Comparison of ENCODE assay signal across 11 cellular contexts in the genomic region with DNA sequence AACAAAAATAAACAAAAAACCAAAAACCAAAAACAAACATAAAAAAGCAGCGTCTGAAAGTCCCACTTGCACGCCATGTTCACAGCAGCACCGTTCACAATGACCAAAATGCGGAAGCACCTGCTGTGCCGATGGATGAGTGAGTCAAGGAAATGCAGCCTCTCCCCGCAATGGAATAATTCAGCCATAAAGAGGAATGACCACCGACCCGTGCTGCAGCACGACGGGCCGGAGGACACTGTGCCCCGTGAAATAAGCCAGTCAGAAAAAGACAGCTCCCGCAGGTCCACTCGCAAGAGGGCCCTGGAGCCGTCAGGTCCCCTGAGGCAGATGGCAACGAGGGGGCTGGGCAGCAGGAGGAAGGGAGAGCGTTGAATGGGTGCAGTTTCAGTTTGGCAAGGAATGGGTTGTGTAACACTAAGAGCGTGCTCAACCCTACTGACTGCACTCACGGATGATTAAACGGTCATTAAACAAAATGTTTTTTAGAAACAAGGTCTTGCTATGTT.
DNase-seq lines count a peak whose midpoint lies in the region; ATAC-seq lines count a peak whose summit lies in the region.
"Had no signal": no experiment of that assay in that cellular context is flagged by ENCODE, and none has a peak within 500 bp of the region (broad histone marks: within the 10 kb centered on the region; RNA-seq: fewer than 3 reads in every experiment).

No MANE protein-coding gene starts in this region.

- peaks cover 4% of the 10 kb centered on the region for H3K36me3 Mint-ChIP-seq in activated T-cell treated with anti-CD3 and anti-CD28 coated beads, Interleukin-2, amount 50 U/mL, for 24 hours (ENCODE audit: low read depth)
- H3K36me3 Mint-ChIP-seq in stimulated activated naive B cell treated with anti-CD40 and anti-IgM and Interleukin-4, amounts not matched to agents 10 μg/mL and 1 μg/mL and 100 μg/mL, for 72 hours, result peaks cover 1 to 19% of the 10 kb centered on the region in 2 donors

- no peak for DNase-seq in activated T-cell treated with anti-CD3 and anti-CD28 coated beads, Interleukin-2, amount 50 U/mL, for 24 hours
- DNase-seq in activated T-cell treated with anti-CD3 and anti-CD28 coated beads for 4 hours, result no peak
- DNase-seq in NOMO-1 treated with DMSO at 0.1 percent for 48 hours (lab: John Stamatoyannopoulos, UW; ENCODE audit: unreplicated experiment), result peak; percentile 97
- peak; percentile 69 for DNase-seq in foreskin melanocyte
- DNase-seq in stimulated activated naive B cell treated with anti-CD40 and anti-IgM and Interleukin-4, amounts not matched to agents 10 μg/mL and 1 μg/mL and 100 μg/mL, for 72 hours, result no peak
- DNase-seq in medulla oblongata (ENCODE audit: extremely low spot score), result no peak
- DNase-seq: EL; NCI-H187; stimulated activated naive CD4-positive, alpha-beta T cell treated with Interleukin-2 at 50 U/mL for 16 hours had no signal

- peak overlapping the region; percentile 68 for H3K27ac Mint-ChIP-seq in activated T-cell treated with anti-CD3 and anti-CD28 coated beads, Interleukin-2, amount 50 U/mL, for 24 hours
- H3K27ac Mint-ChIP-seq in stimulated activated naive B cell treated with anti-CD40 and anti-IgM and Interleukin-4, amounts not matched to agents 10 μg/mL and 1 μg/mL and 100 μg/mL, for 72 hours, result peak overlapping the region; percentile 95

- H3K4me1 Mint-ChIP-seq in activated T-cell treated with anti-CD3 and anti-CD28 coated beads, Interleukin-2, amount 50 U/mL, for 24 hours (ENCODE audit: low read depth), result peaks cover 35% of the 10 kb centered on the region
- peaks cover 36 to 63% of the 10 kb centered on the region in 2 donors for H3K4me1 Mint-ChIP-seq in stimulated activated naive B cell treated with anti-CD40 and anti-IgM and Interleukin-4, amounts not matched to agents 10 μg/mL and 1 μg/mL and 100 μg/mL, for 72 hours

- no peaks in the 10 kb centered on the region for H3K9me3 Mint-ChIP-seq in activated T-cell treated with anti-CD3 and anti-CD28 coated beads, Interleukin-2, amount 50 U/mL, for 24 hours
- no peaks in the 10 kb centered on the region for H3K9me3 Mint-ChIP-seq in stimulated activated naive B cell treated with anti-CD40 and anti-IgM and Interleukin-4, amounts not matched to agents 10 μg/mL and 1 μg/mL and 100 μg/mL, for 72 hours

- H3K27me3 Mint-ChIP-seq in activated T-cell treated with anti-CD3 and anti-CD28 coated beads, Interleukin-2, amount 50 U/mL, for 24 hours, result no peaks in the 10 kb centered on the region
- no peaks in the 10 kb centered on the region for H3K27me3 Mint-ChIP-seq in stimulated activated naive B cell treated with anti-CD40 and anti-IgM and Interleukin-4, amounts not matched to agents 10 μg/mL and 1 μg/mL and 100 μg/mL, for 72 hours

- ATAC-seq in stimulated activated naive B cell treated with anti-CD40 and anti-IgM and Interleukin-4, amounts not matched to agents 10 μg/mL and 1 μg/mL and 100 μg/mL, for 72 hours (replicated peaks), result peak; percentile 15 to 56
- ATAC-seq in GM21526 (IDR thresholded peaks at IDR 0.05; ENCODE audit: low FRiP score, unreplicated experiment) (no peak), GM18858 (IDR thresholded peaks at IDR 0.05; ENCODE audit: unreplicated experiment) (no peak)

- H3K4me3 Mint-ChIP-seq in activated T-cell treated with anti-CD3 and anti-CD28 coated beads, Interleukin-2, amount 50 U/mL, for 24 hours, result no peak overlapping the region
- H3K4me3 Mint-ChIP-seq in stimulated activated naive B cell treated with anti-CD40 and anti-IgM and Interleukin-4, amounts not matched to agents 10 μg/mL and 1 μg/mL and 100 μg/mL, for 72 hours, result peak overlapping the region; percentile 54 to 76

Comparison
In these comparisons a context has a peak if more than half of its experiments do, and no peak if none do; other contexts are left out.
1. DNase-seq: peak in NOMO-1 treated with DMSO at 0.1 percent for 48 hours (single experiment) and foreskin melanocyte (single experiment); none in activated T-cell treated with anti-CD3 and anti-CD28 coated beads, Interleukin-2, amount 50 U/mL, for 24 hours (single experiment), activated T-cell treated with anti-CD3 and anti-CD28 coated beads for 4 hours (single experiment), stimulated activated naive B cell treated with anti-CD40 and anti-IgM and Interleukin-4, amounts not matched to agents 10 μg/mL and 1 μg/mL and 100 μg/mL, for 72 hours (single experiment) and medulla oblongata (single experiment).
2. ATAC-seq: peak in stimulated activated naive B cell treated with anti-CD40 and anti-IgM and Interleukin-4, amounts not matched to agents 10 μg/mL and 1 μg/mL and 100 μg/mL, for 72 hours (2 of 2); none in GM21526 (single experiment) and GM18858 (single experiment).